Comparison of ENCODE assay signal across 7 cellular contexts in the genomic region with DNA sequence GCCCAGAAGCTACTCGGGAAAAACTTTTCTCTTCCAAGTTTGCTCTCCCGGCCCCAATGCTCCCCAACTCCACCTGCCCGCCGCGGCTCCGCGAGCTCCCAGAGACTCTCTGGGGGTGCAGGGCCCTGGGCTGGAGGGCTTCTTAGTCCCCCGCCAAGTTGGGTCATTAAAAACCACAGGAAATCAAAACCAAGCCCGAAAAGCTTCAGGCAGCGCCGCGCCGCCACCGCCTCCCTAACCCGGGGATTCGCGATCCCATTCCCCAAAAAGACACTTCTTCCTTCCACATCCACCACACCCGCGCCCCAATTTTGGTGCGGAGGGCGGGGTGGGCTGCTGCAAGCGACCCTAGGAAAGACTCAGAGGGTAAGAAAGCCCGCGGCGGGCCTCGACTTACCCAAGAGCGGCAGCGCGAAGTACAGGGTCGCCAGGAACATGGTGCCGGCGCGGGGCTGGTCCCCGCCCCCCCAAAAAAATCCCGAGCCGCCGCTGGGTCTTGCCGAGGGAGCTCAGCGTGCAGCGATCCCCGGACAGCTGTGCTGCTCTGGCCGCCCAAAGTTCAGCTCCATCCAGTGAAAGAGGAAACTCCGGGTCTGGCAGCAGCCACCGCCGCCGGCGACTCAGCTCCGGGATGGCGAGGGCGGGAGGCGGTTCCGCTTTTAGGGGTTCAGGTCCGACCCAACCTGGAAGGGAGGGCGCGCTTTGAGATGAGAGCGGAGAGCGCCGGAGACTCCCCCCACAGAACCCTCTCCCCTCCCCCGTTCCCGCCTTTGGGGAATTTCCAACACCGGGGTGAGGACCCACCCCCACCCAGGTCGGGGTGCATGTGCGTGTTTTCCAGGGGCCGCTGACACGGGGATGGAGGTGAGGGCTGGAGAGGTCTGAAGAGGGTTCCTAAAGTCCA. TPM values are rescaled to one million over a fixed set of nuclear protein-coding genes. Genes with fewer than 3 reads are reported as not detected.
DNase-seq lines count a peak whose midpoint lies in the region; ATAC-seq and TF ChIP-seq lines count a peak whose summit lies in the region.

No MANE protein-coding gene starts in this region.

- H3K36me3 ChIP-seq in GM23338 (ENCODE audit: insufficient read depth) (no peaks in the 10 kb centered on the region), adrenal gland (replicated peaks in 1 of 2) (no peaks in the 10 kb centered on the region), iPS-20b (ENCODE audit: insufficient read depth, low read depth, low read length) (no peaks in the 10 kb centered on the region), PC-9 (ENCODE audit: low read depth) (no peaks in the 10 kb centered on the region)

- H3K9me3 ChIP-seq in adrenal gland (replicated peaks in 1 of 3), result no peaks in the 10 kb centered on the region
- no peaks in the 10 kb centered on the region for H3K9me3 ChIP-seq in iPS-20b (ENCODE audit: insufficient read depth, low read depth, low read length)
- H3K9me3 ChIP-seq in PC-9 (ENCODE audit: insufficient read depth, low read depth), result no peaks in the 10 kb centered on the region

- intact Hi-C loops in adrenal gland (cut with DNase I) (no loop called here), PC-9 (cut with micrococcal nuclease; ENCODE audit: unreplicated experiment) (no loop called here)

- peaks cover 10% of the 10 kb centered on the region; the same call in 2 of the 3 replicates for H3K4me1 Mint-ChIP-seq in GM23338
- H3K4me1 Mint-ChIP-seq in stimulated activated naive B cell treated with anti-CD40 and anti-IgM and Interleukin-4, amounts not matched to agents 10 μg/mL and 1 μg/mL and 100 μg/mL, for 72 hours, result peaks cover 5 to 22% of the 10 kb centered on the region in 2 donors

- no peak overlapping the region for H3K27ac Mint-ChIP-seq in GM23338
- peak overlapping the region; percentile 67 for H3K27ac Mint-ChIP-seq in stimulated activated naive B cell treated with anti-CD40 and anti-IgM and Interleukin-4, amounts not matched to agents 10 μg/mL and 1 μg/mL and 100 μg/mL, for 72 hours

- TF ChIP-seq CTCF in GM23338 (conservative IDR thresholded peaks at IDR 0.05; ENCODE audit: low read depth in 2 of 2) (no peak), adrenal gland (IDR thresholded peaks at IDR 0.05) (no peak), PC-9 (conservative IDR thresholded peaks at IDR 0.05) (no peak)

- no peak overlapping the region for H3K27ac ChIP-seq in GM23338 (ENCODE audit: low read depth)
- H3K27ac ChIP-seq in adrenal gland, result peak overlapping the region in 1 of 5 donors; percentile 12
- H3K27ac ChIP-seq in iPS-20b (ENCODE audit: low read length), result no peak overlapping the region
- H3K27ac ChIP-seq in PC-9, result no peak overlapping the region

- peak overlapping the region; percentile 84 for H3K4me3 Mint-ChIP-seq in GM23338
- H3K4me3 Mint-ChIP-seq in stimulated activated naive B cell treated with anti-CD40 and anti-IgM and Interleukin-4, amounts not matched to agents 10 μg/mL and 1 μg/mL and 100 μg/mL, for 72 hours, result peak overlapping the region; percentile 32 to 61

- H2AFZ ChIP-seq in GM23338 (peak overlapping the region; percentile 99), PC-9 (no peak overlapping the region)

- H3K27me3 ChIP-seq in GM23338 (ENCODE audit: insufficient read depth) (peaks cover 96% of the 10 kb centered on the region), adrenal gland (peaks cover 20% of the 10 kb centered on the region), iPS-20b (ENCODE audit: insufficient read depth, low read length) (peaks cover 96% of the 10 kb centered on the region), PC-9 (ENCODE audit: insufficient read depth, low read depth) (no peaks in the 10 kb centered on the region)

- 0 to 1% (median 1%) methylated on average over 29 to 65 of the region's 65 CpGs for WGBS in adrenal gland, 4 donors

- H3K4me1 ChIP-seq in GM23338 (ENCODE audit: insufficient read depth) (peaks cover 5% of the 10 kb centered on the region), adrenal gland (replicated peaks in 1 of 2) (peaks cover 21 to 30% of the 10 kb centered on the region in 2 donors), iPS-20b (ENCODE audit: insufficient read depth, low read length) (peaks cover 4% of the 10 kb centered on the region; the same call in 1 of the 2 replicates), PC-9 (replicated peaks; ENCODE audit: insufficient read depth) (no peaks in the 10 kb centered on the region)

- H4K20me1 ChIP-seq in GM23338 (replicated peaks; ENCODE audit: insufficient read depth) (no peaks in the 10 kb centered on the region), PC-9 (ENCODE audit: insufficient read depth) (no peaks in the 10 kb centered on the region)

- no peak for TF ChIP-seq POLR2A in adrenal gland (IDR thresholded peaks at IDR 0.05)

- H3K9me3 Mint-ChIP-seq in GM23338, result no peaks in the 10 kb centered on the region
- H3K9me3 Mint-ChIP-seq in stimulated activated naive B cell treated with anti-CD40 and anti-IgM and Interleukin-4, amounts not matched to agents 10 μg/mL and 1 μg/mL and 100 μg/mL, for 72 hours, result peaks cover 0 to 1% of the 10 kb centered on the region in 2 donors

- POLR2A ChIA-PET in PC-9 (lab: Charles Lee; ENCODE audit: unreplicated experiment), result no interaction called here

- BruUV-seq in PC-9 (replicated peaks; lab: Mats Ljungman, UMichigan), result no TSS peak

- H3K4me3 ChIP-seq in GM23338 (peak overlapping the region; percentile 89), adrenal gland (peak overlapping the region in 2 of 4 donors; percentile 32 to 73), iPS-20b (ENCODE audit: low read length) (peak overlapping the region; percentile 75), PC-9 (no peak overlapping the region)

- peak overlapping the region; percentile 98 for H3K4me2 ChIP-seq in GM23338
- H3K4me2 ChIP-seq in PC-9, result no peak overlapping the region

- peak; percentile 11 for ATAC-seq in GM23338
- ATAC-seq in stimulated activated naive B cell treated with anti-CD40 and anti-IgM and Interleukin-4, amounts not matched to agents 10 μg/mL and 1 μg/mL and 100 μg/mL, for 72 hours (replicated peaks), result peak; percentile 39 to 41

- CTCF ChIA-PET in PC-9 (lab: Charles Lee), result no interaction called here

- H3K79me2 ChIP-seq in GM23338 (replicated peaks; ENCODE audit: insufficient read depth) (no peaks in the 10 kb centered on the region), PC-9 (ENCODE audit: low read depth) (no peaks in the 10 kb centered on the region)

- no peaks in the 10 kb centered on the region; the same call in 2 of the 3 replicates for H3K36me3 Mint-ChIP-seq in GM23338 (ENCODE audit: low read depth)
- peaks cover 0 to 5% of the 10 kb centered on the region in 2 donors for H3K36me3 Mint-ChIP-seq in stimulated activated naive B cell treated with anti-CD40 and anti-IgM and Interleukin-4, amounts not matched to agents 10 μg/mL and 1 μg/mL and 100 μg/mL, for 72 hours

- peak overlapping the region; percentile 3; the same call in 1 of the 2 replicates for H3K9ac ChIP-seq in iPS-20b (ENCODE audit: low read depth, low read length)

- H3F3A ChIP-seq in GM23338 (replicated peaks; ENCODE audit: low read depth) (peaks cover 3% of the 10 kb centered on the region; the same call in 1 of the 2 replicates), PC-9 (ENCODE audit: insufficient read depth, low read depth) (no peaks in the 10 kb centered on the region)

- H3K9me2 ChIP-seq in GM23338 (ENCODE audit: insufficient read depth) (no peaks in the 10 kb centered on the region), PC-9 (ENCODE audit: insufficient read depth) (no peaks in the 10 kb centered on the region)

- DNase-seq in GM23338 (ENCODE audit: low spot score), result peak; percentile 62
- peak in 5 of 7 donors; percentile 11 to 34 (median 26) for DNase-seq in adrenal gland
- peak; percentile 4 for DNase-seq in stimulated activated naive B cell treated with anti-CD40 and anti-IgM and Interleukin-4, amounts not matched to agents 10 μg/mL and 1 μg/mL and 100 μg/mL, for 72 hours
- no peak for DNase-seq in NOMO-1 treated with dmso at 0.1 percent for 144 hours (lab: John Stamatoyannopoulos, UW; ENCODE audit: unreplicated experiment)
- no peak for DNase-seq in globus pallidus (ENCODE audit: low spot score)
- no peak for DNase-seq in PC-9

- H3K27me3 Mint-ChIP-seq in GM23338 (ENCODE audit: insufficient read depth, low read depth, poor library complexity), result peaks cover 75% of the 10 kb centered on the region
- H3K27me3 Mint-ChIP-seq in stimulated activated naive B cell treated with anti-CD40 and anti-IgM and Interleukin-4, amounts not matched to agents 10 μg/mL and 1 μg/mL and 100 μg/mL, for 72 hours, result peaks cover 62 to 78% of the 10 kb centered on the region in 2 donors

TF ChIP-seq in GM23338, 12 proteins besides CTCF, POLR2A, EP300 and RAD21 (continues in another document):
- TF ChIP-seq, protein P1, sequence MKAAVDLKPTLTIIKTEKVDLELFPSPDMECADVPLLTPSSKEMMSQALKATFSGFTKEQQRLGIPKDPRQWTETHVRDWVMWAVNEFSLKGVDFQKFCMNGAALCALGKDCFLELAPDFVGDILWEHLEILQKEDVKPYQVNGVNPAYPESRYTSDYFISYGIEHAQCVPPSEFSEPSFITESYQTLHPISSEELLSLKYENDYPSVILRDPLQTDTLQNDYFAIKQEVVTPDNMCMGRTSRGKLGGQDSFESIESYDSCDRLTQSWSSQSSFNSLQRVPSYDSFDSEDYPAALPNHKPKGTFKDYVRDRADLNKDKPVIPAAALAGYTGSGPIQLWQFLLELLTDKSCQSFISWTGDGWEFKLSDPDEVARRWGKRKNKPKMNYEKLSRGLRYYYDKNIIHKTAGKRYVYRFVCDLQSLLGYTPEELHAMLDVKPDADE (IDR thresholded peaks at IDR 0.05), result no peak
- no peak for TF ChIP-seq STAT1 (IDR thresholded peaks at IDR 0.05; ENCODE audit: unreplicated experiment)

RNA-seq across cellular contexts. Expression of a gene that starts 1.2 kb away (rescaled TPM):
- 2.5 and 2.8 TPM in 2 replicates for total RNA-seq in GM23338 (2014; rRNA removed; shearing (Covaris generic))
- 1.2 and 1.4 TPM in 2 replicates for polyA plus RNA-seq in GM23338 (2016; fragmentation: Nextera tagmentation; extraction: Ambion mirVana)
- total RNA-seq in adrenal gland, result 10 to 100 TPM in 2 of 8 donors, 1 to 10 TPM in 6; 1.6 to 12.9 (median 5.8) TPM
- 1 to 10 TPM; 1.4 to 2.1 (median 1.8) TPM for polyA plus RNA-seq in adrenal gland
- 0.05 and 0.11 TPM in 2 replicates for total RNA-seq in PC-9 (2021)

RNA-seq across cellular contexts. Expression of a gene that starts 52.4 kb away (rescaled TPM):
- 3.8 and 4.6 TPM in 2 replicates for total RNA-seq in GM23338 (2014; rRNA removed; shearing (Covaris generic))
- polyA plus RNA-seq in GM23338 (2016; fragmentation: Nextera tagmentation; extraction: Ambion mirVana), result 17.6 and 20.6 TPM in 2 replicates
- total RNA-seq in adrenal gland, result not detected
- 1 to 10 TPM in 1 of 3 donors, under 1 TPM in 1, not detected in 1; 0.16 to 1.5 TPM for polyA plus RNA-seq in adrenal gland
- total RNA-seq in PC-9 (2021), result not detected in 2 replicates

Comparison
In these comparisons a context has a peak if more than half of its experiments do, and no peak if none do; other contexts are left out.
1. DNase-seq: peak in GM23338 (single experiment), adrenal gland (5 of 7) and stimulated activated naive B cell treated with anti-CD40 and anti-IgM and Interleukin-4, amounts not matched to agents 10 μg/mL and 1 μg/mL and 100 μg/mL, for 72 hours (single experiment); none in NOMO-1 treated with dmso at 0.1 percent for 144 hours (single experiment), globus pallidus (single experiment) and PC-9 (0 of 2).